Comparison of ENCODE assay signal across 8 cellular contexts in the genomic region with DNA sequence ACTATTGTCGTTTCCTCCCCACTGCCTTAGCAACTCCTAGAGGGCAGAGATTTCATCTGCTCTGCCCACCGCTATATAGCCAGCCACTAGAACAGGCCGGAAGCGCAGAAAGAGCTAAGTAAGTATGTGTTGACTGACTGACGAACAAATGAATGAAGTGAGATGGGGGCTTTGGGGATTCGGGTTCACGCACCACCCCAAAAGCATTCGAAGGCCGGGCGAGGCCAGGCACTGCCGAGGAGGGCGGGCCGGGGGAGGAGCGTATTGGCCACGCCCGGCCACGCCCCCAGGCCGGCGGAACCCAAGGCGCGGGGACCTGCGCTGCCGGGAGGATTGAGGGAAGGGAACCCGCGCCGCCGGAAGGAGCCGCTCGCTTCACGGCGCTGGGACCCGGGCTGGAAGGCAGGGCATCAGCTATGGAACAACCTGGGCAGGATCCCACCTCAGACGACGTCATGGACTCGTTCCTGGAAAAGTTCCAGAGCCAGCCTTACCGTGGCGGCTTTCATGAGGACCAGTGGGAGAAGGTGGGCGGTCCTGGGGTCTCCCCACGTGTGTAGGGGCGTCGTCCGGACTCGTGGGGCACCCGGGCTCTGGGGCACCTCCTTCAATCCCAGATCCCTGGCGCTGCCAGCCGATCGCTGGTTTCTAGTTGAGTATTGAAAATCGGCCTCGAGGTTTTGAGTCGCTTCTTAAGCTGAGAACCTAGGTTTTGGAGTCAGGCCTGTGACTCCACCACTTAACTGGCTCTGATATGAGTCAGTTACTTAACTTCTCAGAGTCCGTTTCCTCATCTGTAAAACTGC. TPM values are rescaled to one million over a fixed set of nuclear protein-coding genes. Genes with fewer than 3 reads are reported as not detected.
A peak's percentile ranks its signal among the peaks of the same experiment; 100 is the strongest.
DNase-seq lines count a peak whose midpoint lies in the region; ATAC-seq, FAIRE-seq and TF ChIP-seq lines count a peak whose summit lies in the region.

A gene with protein sequence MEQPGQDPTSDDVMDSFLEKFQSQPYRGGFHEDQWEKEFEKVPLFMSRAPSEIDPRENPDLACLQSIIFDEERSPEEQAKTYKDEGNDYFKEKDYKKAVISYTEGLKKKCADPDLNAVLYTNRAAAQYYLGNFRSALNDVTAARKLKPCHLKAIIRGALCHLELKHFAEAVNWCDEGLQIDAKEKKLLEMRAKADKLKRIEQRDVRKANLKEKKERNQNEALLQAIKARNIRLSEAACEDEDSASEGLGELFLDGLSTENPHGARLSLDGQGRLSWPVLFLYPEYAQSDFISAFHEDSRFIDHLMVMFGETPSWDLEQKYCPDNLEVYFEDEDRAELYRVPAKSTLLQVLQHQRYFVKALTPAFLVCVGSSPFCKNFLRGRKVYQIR (plus strand): TSS at position 369 of the 806 bp plus-strand sequence. CDS start 48 bp downstream, at position 417.

- peak within 1 kb of the TSS; percentile 84 for H3K4me2 ChIP-seq in SU-DHL-6 (ENCODE audit: low read depth, low read length, poor library complexity, severe bottlenecking)

- peak within 1 kb of the TSS; percentile 79 for H2AFZ ChIP-seq in SU-DHL-6 (ENCODE audit: low read depth, low read length, severe bottlenecking)

- H3K36me3 Mint-ChIP-seq in activated naive CD8-positive, alpha-beta T cell treated with anti-CD3 and anti-CD28 coated beads, Interleukin-2, amount 10 ng/mL, durations not matched to agents 7 days and 5 days: no peaks in the 10 kb centered on the region

- peaks cover 19% of the 10 kb centered on the region for H3K79me2 ChIP-seq in SU-DHL-6 (ENCODE audit: insufficient read depth, low read length)

- peak; percentile 95 for DNase-seq in GM10248 (ENCODE audit: extremely low spot score)
- DNase-seq in NCI-H1048 (lab: John Stamatoyannopoulos, UW): peak; percentile 77
- DNase-seq in activated naive CD8-positive, alpha-beta T cell treated with anti-CD3 and anti-CD28 coated beads, Interleukin-2, amount 10 ng/mL, durations not matched to agents 7 days and 5 days: peak; percentile 95
- DNase-seq in Right ventricle myocardium superior: peak; percentile 90
- peak; percentile 68 to 94 (median 86) for DNase-seq in pancreas
- DNase-seq in thyroid gland: peak; percentile 78 to 80

- peak within 1 kb of the TSS; percentile 76 for H3K9ac ChIP-seq in SU-DHL-6 (ENCODE audit: low read length)

- H3K27ac Mint-ChIP-seq in activated naive CD8-positive, alpha-beta T cell treated with anti-CD3 and anti-CD28 coated beads, Interleukin-2, amount 10 ng/mL, durations not matched to agents 7 days and 5 days: peak within 1 kb of the TSS; percentile 88

- CTCF ChIA-PET in GM10248 (lab: Yijun Ruan, JAX): interaction anchor here (1.3 to 1.7 kb wide), 2 partner anchors 12 to 50 kb away, joined by 3 to 5 read pairs; no protein-coding TSS in a partner anchor

- H3K36me3 ChIP-seq in SU-DHL-6 (ENCODE audit: low read length) (0 out of 2 replicates have a peak, but pooled peaks cover 6% of the 10 kb centered on the region), pancreas (no peaks in the 10 kb centered on the region), thyroid gland (peaks cover 4 to 6% of the 10 kb centered on the region in 2 donors)

- POLR2A ChIA-PET in GM10248 (lab: Yijun Ruan, JAX): interaction anchor here (1.3 kb wide), 1 partner anchor 85 kb away, joined by 3 read pairs; the partner anchor contains the start of gene TTC22
- POLR2A ChIA-PET in activated naive CD8-positive, alpha-beta T cell treated with anti-CD3 and anti-CD28 coated beads, Interleukin-2, amount 10 ng/mL, durations not matched to agents 7 days and 5 days (lab: Charles Lee): interaction anchor here (2.6 kb wide), 1 partner anchor 85 kb away, joined by 8 read pairs; the partner anchor contains the start of gene TTC22

- peak within 1 kb of the TSS; percentile 91 for H3K4me3 Mint-ChIP-seq in activated naive CD8-positive, alpha-beta T cell treated with anti-CD3 and anti-CD28 coated beads, Interleukin-2, amount 10 ng/mL, durations not matched to agents 7 days and 5 days

- intact Hi-C loops in Right ventricle myocardium superior (cut with DNase I) (no loop called here), pancreas (cut with DNase I) (no loop called here), thyroid gland (cut with DNase I) (no loop called here)

- peak within 1 kb of the TSS; percentile 80 for H3K4me3 ChIP-seq in SU-DHL-6 (ENCODE audit: insufficient read depth, low read length, poor library complexity, severe bottlenecking)
- peak within 1 kb of the TSS; percentile 76 to 90 (median 83) for H3K4me3 ChIP-seq in pancreas
- H3K4me3 ChIP-seq in thyroid gland (replicated peaks in 1 of 3): peak within 1 kb of the TSS; percentile 37 to 76 (median 69)

- H3K4me1 ChIP-seq in pancreas (peaks cover 0 to 3% (median 0%) of the 10 kb centered on the region in 3 donors), thyroid gland (peaks cover 8 to 11% of the 10 kb centered on the region in 2 donors)

- peak; percentile 92 for ATAC-seq in HG02571 (IDR thresholded peaks at IDR 0.05; ENCODE audit: unreplicated experiment)
- peak; percentile 95 for ATAC-seq in activated naive CD8-positive, alpha-beta T cell treated with anti-CD3 and anti-CD28 coated beads, Interleukin-2, amount 10 ng/mL, durations not matched to agents 7 days and 5 days (ENCODE audit: low read depth)
- peak; percentile 100 for ATAC-seq in Right ventricle myocardium superior (ENCODE audit: poor library complexity)
- peak; percentile 100 for ATAC-seq in pancreas

- peaks cover 24% of the 10 kb centered on the region for H3K4me1 Mint-ChIP-seq in activated naive CD8-positive, alpha-beta T cell treated with anti-CD3 and anti-CD28 coated beads, Interleukin-2, amount 10 ng/mL, durations not matched to agents 7 days and 5 days

- peak in 1 of 2 donors; percentile 67 for TF ChIP-seq POLR2A in thyroid gland (IDR thresholded peaks at IDR 0.05)

- H3K27me3 ChIP-seq in SU-DHL-6 (ENCODE audit: low read length) (no peaks in the 10 kb centered on the region), pancreas (no peaks in the 10 kb centered on the region), thyroid gland (no peaks in the 10 kb centered on the region)

- H3K9me3 ChIP-seq in SU-DHL-6 (ENCODE audit: insufficient read depth, low read length) (no peaks in the 10 kb centered on the region), pancreas (no peaks in the 10 kb centered on the region), thyroid gland (no peaks in the 10 kb centered on the region)

- no peak for TF ChIP-seq CTCF in GM10248 (IDR thresholded peaks at IDR 0.05; ENCODE audit: control extremely low read depth, extremely low read depth, low read depth, missing control alignments)
- TF ChIP-seq CTCF in SU-DHL-6 (IDR thresholded peaks at IDR 0.05; ENCODE audit: insufficient read depth, low read length, poor library complexity, severe bottlenecking): no peak
- no peak for TF ChIP-seq CTCF in pancreas (IDR thresholded peaks at IDR 0.05)
- peak in 1 of 6 experiments; percentile 3 for TF ChIP-seq CTCF in thyroid gland (IDR thresholded peaks at IDR 0.05)

- no peak for FAIRE-seq in pancreas (lab: Jason Lieb, UNC)

- peaks cover 3% of the 10 kb centered on the region for H3K27me3 Mint-ChIP-seq in activated naive CD8-positive, alpha-beta T cell treated with anti-CD3 and anti-CD28 coated beads, Interleukin-2, amount 10 ng/mL, durations not matched to agents 7 days and 5 days

- 1% methylated on average over 51 of the region's 51 CpGs for WGBS in pancreas, 2 donors
- 0 to 1% methylated on average over 21 to 46 of the region's 51 CpGs for WGBS in thyroid gland, 2 donors

- no peaks in the 10 kb centered on the region for H4K20me1 ChIP-seq in SU-DHL-6 (ENCODE audit: low read depth, low read length)

- H3K27ac ChIP-seq in SU-DHL-6 (ENCODE audit: low read depth, low read length): no peak within 1 kb of the TSS
- peak within 1 kb of the TSS; percentile 13 to 56 (median 48) for H3K27ac ChIP-seq in pancreas
- peak within 1 kb of the TSS; percentile 13 to 48 (median 27) for H3K27ac ChIP-seq in thyroid gland

- H3K9me2 ChIP-seq in SU-DHL-6 (replicated peaks; ENCODE audit: insufficient read depth, low read length): no peaks in the 10 kb centered on the region

- H3F3A ChIP-seq in SU-DHL-6 (ENCODE audit: insufficient read depth): no peaks in the 10 kb centered on the region

- H3K9me3 Mint-ChIP-seq in activated naive CD8-positive, alpha-beta T cell treated with anti-CD3 and anti-CD28 coated beads, Interleukin-2, amount 10 ng/mL, durations not matched to agents 7 days and 5 days: no peaks in the 10 kb centered on the region

RNA-seq across cellular contexts. Expression of the gene that starts here (rescaled TPM):
- total RNA-seq in activated naive CD8-positive, alpha-beta T cell treated with anti-CD3 and anti-CD28 coated beads, Interleukin-2, amount 10 ng/mL, durations not matched to agents 7 days and 5 days: 10 to 100 TPM; 19.6 to 20.2 TPM
- 14.8 TPM for total RNA-seq in Right ventricle myocardium superior
- total RNA-seq in pancreas: 1 to 10 TPM; 4.5 to 9.9 (median 7.2) TPM
- 10 to 100 TPM in 1 of 2 donors, 1 to 10 TPM in 1; 7.3 to 14.4 TPM for polyA plus RNA-seq in pancreas
- total RNA-seq in thyroid gland: 10 to 100 TPM; 12.6 to 26.0 (median 21.8) TPM
